ENCODE assay signal across 20 cellular contexts in the genomic region with DNA sequence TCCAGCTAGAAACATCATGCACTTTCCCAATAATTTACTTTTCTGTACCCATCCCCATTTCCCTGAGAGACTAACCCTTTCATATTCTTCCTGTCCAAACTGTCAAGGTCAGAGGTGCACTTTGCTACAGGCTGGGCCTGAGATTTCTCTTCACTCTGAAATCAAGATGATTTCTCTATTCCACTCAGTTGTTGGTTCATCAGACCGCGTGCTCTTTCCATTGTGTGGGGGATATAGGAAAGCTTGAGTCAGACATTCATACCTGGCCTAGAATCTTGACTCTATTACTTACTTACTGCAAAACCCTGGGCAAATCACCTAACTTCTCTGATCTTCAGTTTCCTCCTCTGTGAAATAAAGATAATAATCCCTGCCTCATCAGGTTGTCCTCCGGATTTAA.
"Had no signal": no experiment of that assay in that cellular context is flagged by ENCODE, and none has a peak within 500 bp of the region (broad histone marks: within the 10 kb centered on the region; RNA-seq: fewer than 3 reads in every experiment).

No MANE protein-coding gene starts in this region.

- DNase-seq: activated naive CD4-positive, alpha-beta T cell treated with anti-CD3 and anti-CD28 coated beads, Interleukin-2, amount 50 U/mL, for 16 hours; central memory CD4-positive, alpha-beta T cell; gastrocnemius medialis; head of caudate nucleus; left colon; ovary; spleen; SW 1271; T-helper 17 cell had no signal

- ATAC-seq: gastrocnemius medialis; left colon; stimulated activated memory B cell treated with anti-CD40 and anti-IgM and Interleukin-4, amounts not matched to agents 10 μg/mL and 1 μg/mL and 100 μg/mL, for 72 hours; T-helper 17 cell had no signal

- H3K27me3 ChIP-seq: esophagus muscularis mucosa, gastrocnemius medialis, neutrophil, ovary, right atrium auricular region, vagina had no signal

- H3K4me3 Mint-ChIP-seq: memory B cell; stimulated activated memory B cell treated with anti-CD40 and anti-IgM and Interleukin-4, amounts not matched to agents 10 μg/mL and 1 μg/mL and 100 μg/mL, for 72 hours; T-helper 17 cell; type B pancreatic cell had no signal

- H3K27me3 Mint-ChIP-seq: memory B cell, type B pancreatic cell had no signal

- H3K9me3 Mint-ChIP-seq: memory B cell; nephron; stimulated activated memory B cell treated with anti-CD40 and anti-IgM and Interleukin-4, amounts not matched to agents 10 μg/mL and 1 μg/mL and 100 μg/mL, for 72 hours; type B pancreatic cell had no signal

- H3K4me3 ChIP-seq: esophagus muscularis mucosa, gastrocnemius medialis, ovary, prostate gland, right atrium auricular region, SK-N-MC, spleen, thoracic aorta, vagina had no signal

- H3K27ac Mint-ChIP-seq: memory B cell; nephron; stimulated activated memory B cell treated with anti-CD40 and anti-IgM and Interleukin-4, amounts not matched to agents 10 μg/mL and 1 μg/mL and 100 μg/mL, for 72 hours; T-helper 17 cell; type B pancreatic cell had no signal

- H3K27ac ChIP-seq: esophagus muscularis mucosa, gastrocnemius medialis, neutrophil, ovary, prostate gland, right atrium auricular region, SK-N-MC, spleen, thoracic aorta, vagina had no signal

- H3K36me3 Mint-ChIP-seq: stimulated activated memory B cell treated with anti-CD40 and anti-IgM and Interleukin-4, amounts not matched to agents 10 μg/mL and 1 μg/mL and 100 μg/mL, for 72 hours; type B pancreatic cell had no signal
